In genomic region chr4:113955948-113956347, GRCh38 we compare ENCODE assay signal across 16 cellular contexts. TPM values are rescaled to one million over a fixed set of nuclear protein-coding genes. Genes with fewer than 3 reads are reported as not detected.
DNase-seq lines count a peak whose midpoint lies in the region; ATAC-seq and TF ChIP-seq lines count a peak whose summit lies in the region.
"Had no signal": no experiment of that assay in that cellular context is flagged by ENCODE, and none has a peak within 500 bp of the region (broad histone marks: within the 10 kb centered on the region; RNA-seq: fewer than 3 reads in every experiment).

No MANE protein-coding gene starts in this region.

- no peaks in the 10 kb centered on the region for H3K36me3 Mint-ChIP-seq in CD4-positive, alpha-beta memory T cell
- H3K36me3 Mint-ChIP-seq in endothelial cell (ENCODE audit: low read depth, unreplicated experiment), result no peaks in the 10 kb centered on the region
- H3K36me3 Mint-ChIP-seq: memory B cell, WTC11 had no signal

- CTCF ChIA-PET in CD4-positive, alpha-beta memory T cell (lab: Charles Lee; ENCODE audit: partially characterized antibody), result no interaction called here

- H2AFZ ChIP-seq in fibroblast of lung (ENCODE audit: low read length), result no peak overlapping the region

- H3K36me3 ChIP-seq in fibroblast of lung (ENCODE audit: control insufficient read depth, insufficient read depth, low read length), result no peaks in the 10 kb centered on the region
- no peaks in the 10 kb centered on the region for H3K36me3 ChIP-seq in CD4-positive, alpha-beta memory T cell (ENCODE audit: insufficient read depth, low read length)

- no peaks in the 10 kb centered on the region for H3K9me3 ChIP-seq in fibroblast of lung (ENCODE audit: control insufficient read depth, insufficient read depth, low read depth, low read length)
- H3K9me3 ChIP-seq in CD4-positive, alpha-beta memory T cell (ENCODE audit: control insufficient read depth in 1 of 2, low read length in 2 of 2), result no peaks in the 10 kb centered on the region

- intact Hi-C loops in CD4-positive, alpha-beta memory T cell (cut with micrococcal nuclease), result no loop called here

- peak overlapping the region in 3 of 4 experiments; percentile 15 to 20 (median 16) for H3K4me3 ChIP-seq in fibroblast of lung (replicated peaks in 1 of 4; ENCODE audit: control extremely low read depth in 1 of 4, insufficient read depth in 1 of 4, low read depth in 3 of 4, low read length in 4 of 4)
- H3K4me3 ChIP-seq in CD4-positive, alpha-beta memory T cell (ENCODE audit: low read length in 2 of 2), result no peak overlapping the region

- H3K27me3 Mint-ChIP-seq in CD4-positive, alpha-beta memory T cell, result peaks cover 4 to 5% of the 10 kb centered on the region in 2 donors
- H3K27me3 Mint-ChIP-seq in endothelial cell (ENCODE audit: unreplicated experiment), result no peaks in the 10 kb centered on the region

- TF ChIP-seq CTCF in fibroblast of lung (conservative IDR thresholded peaks at IDR 0.05 in 1 of 2, IDR thresholded peaks at IDR 0.05 in 1 of 2; ENCODE audit: low read depth in 1 of 2, low read length in 2 of 2) (no peak), endothelial cell (IDR thresholded peaks at IDR 0.05; ENCODE audit: unreplicated experiment) (no peak)

- H3K27ac Mint-ChIP-seq in CD4-positive, alpha-beta memory T cell, result no peak overlapping the region
- no peak overlapping the region for H3K27ac Mint-ChIP-seq in endothelial cell (ENCODE audit: unreplicated experiment)
- H3K27ac Mint-ChIP-seq: immature natural killer cell, memory B cell, WTC11 had no signal

- H3K4me1 ChIP-seq in fibroblast of lung (ENCODE audit: control insufficient read depth, extremely low read depth, insufficient read depth, low read length), result peaks cover 24% of the 10 kb centered on the region
- H3K4me1 ChIP-seq in CD4-positive, alpha-beta memory T cell (ENCODE audit: insufficient read depth, low read length), result peaks cover 5% of the 10 kb centered on the region

- H3K79me2 ChIP-seq in fibroblast of lung (ENCODE audit: control insufficient read depth, insufficient read depth, low read length), result peaks cover 74% of the 10 kb centered on the region

- no peak overlapping the region for H3K4me3 Mint-ChIP-seq in CD4-positive, alpha-beta memory T cell
- H3K4me3 Mint-ChIP-seq in endothelial cell (ENCODE audit: unreplicated experiment), result no peak overlapping the region
- H3K4me3 Mint-ChIP-seq: memory B cell, WTC11 had no signal

- H3K4me2 ChIP-seq in fibroblast of lung (ENCODE audit: extremely low read depth, insufficient read depth, low read length), result peak overlapping the region; percentile 82

- H4K20me1 ChIP-seq in fibroblast of lung (ENCODE audit: control insufficient read depth, extremely low read depth, insufficient read depth, low read length), result no peaks in the 10 kb centered on the region

- DNase-seq in fibroblast of lung (ENCODE audit: low read depth in 2 of 2) (peak in 1 of 2 donors; percentile 39), NCI-H1694 treated with DMSO at 0.1 percent for 48 hours (lab: John Stamatoyannopoulos, UW) (no peak), endothelial cell (ENCODE audit: low spot score) (no peak)
- no peak for DNase-seq in CD4-positive, alpha-beta memory T cell
- DNase-seq: amygdala, GDM1, immature natural killer cell, NCI-H526, retina had no signal

- H3K4me1 Mint-ChIP-seq in CD4-positive, alpha-beta memory T cell, result peaks cover 0 to 8% (median 5%) of the 10 kb centered on the region in 4 donors
- H3K4me1 Mint-ChIP-seq in endothelial cell (ENCODE audit: unreplicated experiment), result peaks cover 4% of the 10 kb centered on the region

- ATAC-seq in GM18502 (IDR thresholded peaks at IDR 0.05; ENCODE audit: poor library complexity, unreplicated experiment) (peak; percentile 58), GM21529 (IDR thresholded peaks at IDR 0.05; ENCODE audit: unreplicated experiment) (peak; percentile 46), HG03442 (IDR thresholded peaks at IDR 0.05; ENCODE audit: unreplicated experiment) (peak; percentile 43), GM21825 (IDR thresholded peaks at IDR 0.05; ENCODE audit: unreplicated experiment) (no peak)
- ATAC-seq: HepG2, WTC11 had no signal

- H3K27me3 ChIP-seq in fibroblast of lung (ENCODE audit: control insufficient read depth, insufficient read depth, low read length), result no peaks in the 10 kb centered on the region
- no peaks in the 10 kb centered on the region for H3K27me3 ChIP-seq in CD4-positive, alpha-beta memory T cell (ENCODE audit: insufficient read depth, low read length)

- POLR2A ChIA-PET in CD4-positive, alpha-beta memory T cell (lab: Charles Lee; ENCODE audit: partially characterized antibody), result no interaction called here

- H3K9ac ChIP-seq in fibroblast of lung (ENCODE audit: insufficient read depth, low read length), result no peak overlapping the region

- no peaks in the 10 kb centered on the region for H3K9me3 Mint-ChIP-seq in CD4-positive, alpha-beta memory T cell
- H3K9me3 Mint-ChIP-seq in endothelial cell (ENCODE audit: unreplicated experiment), result no peaks in the 10 kb centered on the region
- H3K9me3 Mint-ChIP-seq: immature natural killer cell, memory B cell, WTC11 had no signal

- H3K27ac ChIP-seq in fibroblast of lung (ENCODE audit: insufficient read depth, low read length), result peak overlapping the region; percentile 34
- H3K27ac ChIP-seq in CD4-positive, alpha-beta memory T cell (ENCODE audit: low read depth, low read length), result no peak overlapping the region

RNA-seq across cellular contexts. Expression of gene ARSJ, which starts 23.5 kb away (rescaled TPM):
- total RNA-seq in fibroblast of lung (30.8 and 56.6 TPM in 2 replicates), endothelial cell (ENCODE audit: unreplicated experiment) (11.2 TPM)
- polyA plus RNA-seq in fibroblast of lung, result 48.7 and 51.1 TPM in 2 replicates
- polyA plus RNA-seq in fibroblast of lung (2012), result 43.3 and 47.2 TPM in 2 replicates
- polyA minus RNA-seq in fibroblast of lung (ENCODE audit: low replicate concordance), result 27.0 and 29.8 TPM in 2 replicates
- total RNA-seq in CD4-positive, alpha-beta memory T cell, result under 1 TPM; 0.15 to 0.17 TPM
- polyA plus RNA-seq in CD4-positive, alpha-beta memory T cell, result under 1 TPM in 1 of 2 donors, not detected in 1; 0.15 TPM
- total RNA-seq: HepG2 had no signal
- polyA plus RNA-seq: HepG2 had no signal

Comparison
In these comparisons a context has a peak if more than half of its experiments do, and no peak if none do; other contexts are left out.
1. H3K4me3 ChIP-seq: peak in fibroblast of lung (3 of 4); none in CD4-positive, alpha-beta memory T cell (0 of 2).
2. RNA of gene ARSJ, which starts 23.5 kb away (total RNA-seq): 30.8 to 56.6 TPM in fibroblast of lung and 11.2 TPM in endothelial cell (single experiment); 0.15 to 0.17 TPM in CD4-positive, alpha-beta memory T cell; every median in the first group is over 10 times any median in the second.